Comparison of ENCODE assay signal across 18 cellular contexts in the genomic region with DNA sequence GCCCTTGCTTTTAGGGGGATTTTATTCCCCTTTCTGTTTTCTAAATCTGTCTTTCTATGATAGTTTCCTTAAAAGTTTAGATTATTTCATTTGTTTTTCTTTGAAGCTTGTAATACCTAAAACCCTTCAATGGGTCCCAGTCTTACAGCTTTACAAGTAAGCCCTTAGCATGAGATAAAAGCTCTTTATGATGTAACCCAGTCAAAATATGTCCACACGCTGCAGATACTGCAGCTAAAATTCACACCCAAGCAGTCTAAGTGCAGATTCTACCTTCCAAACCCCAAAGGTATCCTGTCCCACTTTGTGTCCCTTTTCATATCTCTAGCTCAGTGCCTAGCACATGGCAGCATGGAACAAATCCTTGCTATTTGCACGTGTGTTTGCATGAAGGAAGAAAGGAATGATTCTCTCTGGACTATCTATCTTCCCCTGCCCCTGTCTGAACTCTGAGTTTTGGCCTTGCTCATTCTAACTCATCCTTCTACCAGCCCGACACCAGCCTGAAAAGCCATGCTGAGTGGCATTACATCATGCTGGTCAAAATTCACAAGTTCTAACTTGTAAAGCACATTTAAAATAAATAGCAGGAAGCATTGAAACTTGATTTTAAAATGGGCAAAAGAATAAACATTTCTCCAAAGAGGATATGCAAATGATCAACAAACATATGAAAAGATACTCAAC.
A peak's percentile ranks its signal among the peaks of the same experiment; 100 is the strongest.
DNase-seq lines count a peak whose midpoint lies in the region; ATAC-seq and TF ChIP-seq lines count a peak whose summit lies in the region.
"Had no signal": no experiment of that assay in that cellular context is flagged by ENCODE, and none has a peak within 500 bp of the region (broad histone marks: within the 10 kb centered on the region; RNA-seq: fewer than 3 reads in every experiment).

No MANE protein-coding gene starts in this region.

- H2AK5ac ChIP-seq in trophoblast cell (ENCODE audit: low read length) = no peak overlapping the region

- no peak overlapping the region for H4K8ac ChIP-seq in trophoblast cell (ENCODE audit: low read depth, low read length)

- CTCF ChIA-PET in WTC11 (lab: Charles Lee) = no interaction called here

- H3K4me1 ChIP-seq in GM23338 (ENCODE audit: insufficient read depth) (no peaks in the 10 kb centered on the region), trophoblast cell (ENCODE audit: control insufficient read depth in 1 of 2, insufficient read depth in 2 of 2, low read length in 2 of 2) (peaks cover 4 to 7% of the 10 kb centered on the region in 2 experiments), heart left ventricle (no peaks in the 10 kb centered on the region)
- H3K4me1 ChIP-seq: BLaER1 treated with 17β-estradiol and CSF1 and Interleukin-3, amounts not matched to agents 10 nM and 100 nM had no signal

- H3K4me3 Mint-ChIP-seq in GM23338 (no peak overlapping the region), WTC11 (no peak overlapping the region)
- H3K4me3 Mint-ChIP-seq: B cell; CD8-positive, alpha-beta T cell; H9 had no signal

- DNase-seq in GM23338 (ENCODE audit: low spot score) = no peak
- DNase-seq in WTC11 (ENCODE audit: low spot score) = no peak
- DNase-seq in epithelial cell of esophagus (ENCODE audit: low read depth) = peak; percentile 56
- no peak for DNase-seq in trophoblast cell
- no peak for DNase-seq in heart left ventricle
- no peak for DNase-seq in NCI-H2227 (lab: John Stamatoyannopoulos, UW; ENCODE audit: unreplicated experiment)
- no peak for DNase-seq in 8988T
- DNase-seq: Calu3; CD8-positive, alpha-beta T cell; DMS79 treated with DMSO at 0.1 percent for 48 hours; GF-D8; GOT3; H9; IMR-90 had no signal

- H3K23ac ChIP-seq in trophoblast cell (ENCODE audit: low read length) = peak overlapping the region; percentile 97

- no peaks in the 10 kb centered on the region; the same call in 1 of the 2 replicates for H3K9me2 ChIP-seq in GM23338 (ENCODE audit: insufficient read depth)

- no peak overlapping the region for H3K14ac ChIP-seq in trophoblast cell (ENCODE audit: low read length)

- no peaks in the 10 kb centered on the region for H3F3A ChIP-seq in GM23338 (replicated peaks; ENCODE audit: low read depth)

- ATAC-seq in GM23338 (no peak), WTC11 (no peak), heart left ventricle (no peak), HG03196 (IDR thresholded peaks at IDR 0.05; ENCODE audit: unreplicated experiment) (no peak)
- ATAC-seq: CD8-positive, alpha-beta T cell had no signal

- peaks cover 12% of the 10 kb centered on the region for H3K79me1 ChIP-seq in trophoblast cell (ENCODE audit: low read length)

- peak overlapping the region; percentile 68 for H3K27ac Mint-ChIP-seq in GM23338
- no peak overlapping the region for H3K27ac Mint-ChIP-seq in WTC11
- H3K27ac Mint-ChIP-seq: B cell; CD8-positive, alpha-beta T cell; H9 had no signal

- intact Hi-C loops in heart left ventricle (cut with DNase I) = no loop called here

- peaks cover 2% of the 10 kb centered on the region; the same call in 1 of the 3 replicates for H3K36me3 Mint-ChIP-seq in GM23338 (ENCODE audit: low read depth)
- peaks cover 11% of the 10 kb centered on the region for H3K36me3 Mint-ChIP-seq in WTC11
- H3K36me3 Mint-ChIP-seq: CD8-positive, alpha-beta T cell had no signal

- H4K91ac ChIP-seq in trophoblast cell (ENCODE audit: low read depth, low read length) = no peak overlapping the region

- POLR2A ChIA-PET in WTC11 (lab: Charles Lee) = no interaction called here

- H3K18ac ChIP-seq in trophoblast cell (ENCODE audit: low read length) = no peak overlapping the region

- no peak overlapping the region for H2BK12ac ChIP-seq in trophoblast cell (ENCODE audit: low read length)

- peak overlapping the region; percentile 88 for H2AFZ ChIP-seq in GM23338
- no peak overlapping the region for H2AFZ ChIP-seq in trophoblast cell (ENCODE audit: insufficient read depth, low read length, poor library complexity)

- H3K4me2 ChIP-seq in GM23338 = no peak overlapping the region
- no peak overlapping the region for H3K4me2 ChIP-seq in trophoblast cell (ENCODE audit: low read length)
- H3K4me2 ChIP-seq: BLaER1 treated with 17β-estradiol and CSF1 and Interleukin-3, amounts not matched to agents 10 nM and 100 nM had no signal

- H3K27me3 Mint-ChIP-seq in GM23338 (ENCODE audit: insufficient read depth, low read depth, poor library complexity) = peaks cover 8% of the 10 kb centered on the region
- H3K27me3 Mint-ChIP-seq in WTC11 (ENCODE audit: low read depth) = no peaks in the 10 kb centered on the region

- no peak overlapping the region for H2BK5ac ChIP-seq in trophoblast cell (ENCODE audit: low read depth, low read length, poor library complexity)

- peaks cover 6% of the 10 kb centered on the region; the same call in 1 of the 3 replicates for H3K9me3 Mint-ChIP-seq in GM23338
- peaks cover 16% of the 10 kb centered on the region for H3K9me3 Mint-ChIP-seq in WTC11

- no peak overlapping the region for H3K4ac ChIP-seq in trophoblast cell (ENCODE audit: low read depth, low read length)

- H3K9ac ChIP-seq in trophoblast cell (ENCODE audit: low read length) = no peak overlapping the region
- H3K9ac ChIP-seq: BLaER1 treated with 17β-estradiol and CSF1 and Interleukin-3, amounts not matched to agents 10 nM and 100 nM had no signal

- no peaks in the 10 kb centered on the region for H4K20me1 ChIP-seq in GM23338 (replicated peaks; ENCODE audit: insufficient read depth)
- H4K20me1 ChIP-seq: BLaER1 treated with 17β-estradiol and CSF1 and Interleukin-3, amounts not matched to agents 10 nM and 100 nM had no signal

- TF ChIP-seq POLR2A in heart left ventricle (IDR thresholded peaks at IDR 0.05) = no peak

- H3K36me3 ChIP-seq in GM23338 (ENCODE audit: insufficient read depth) (no peaks in the 10 kb centered on the region), trophoblast cell (ENCODE audit: control insufficient read depth in 1 of 2, insufficient read depth in 2 of 2, low read length in 2 of 2) (no peaks in the 10 kb centered on the region), heart left ventricle (no peaks in the 10 kb centered on the region)
- H3K36me3 ChIP-seq: BLaER1 treated with 17β-estradiol and CSF1 and Interleukin-3, amounts not matched to agents 10 nM and 100 nM had no signal

- no CpG with 5 or more reads among the region's 3 CpGs for WGBS in trophoblast cell (ENCODE audit: extremely low coverage, insufficient coverage, insufficient read length)
- WGBS in heart left ventricle, 4 donors = 48 to 64% (median 55%) methylated on average over 3 of the region's 3 CpGs

- H3K4me1 Mint-ChIP-seq in GM23338 (peaks cover 11% of the 10 kb centered on the region; the same call in 2 of the 3 replicates), WTC11 (peaks cover 6% of the 10 kb centered on the region; the same call in 1 of the 2 replicates)
- H3K4me1 Mint-ChIP-seq: B cell had no signal

- H3K27ac ChIP-seq in GM23338 (ENCODE audit: low read depth) (no peak overlapping the region), trophoblast cell (ENCODE audit: low read depth, low read length) (no peak overlapping the region), heart left ventricle (no peak overlapping the region)
- H3K27ac ChIP-seq: BLaER1 treated with 17β-estradiol and CSF1 and Interleukin-3, amounts not matched to agents 10 nM and 100 nM; HL-60 had no signal

- H2BK120ac ChIP-seq in trophoblast cell (ENCODE audit: insufficient read depth, low read length, poor library complexity) = no peak overlapping the region

- no peak overlapping the region for H3K4me3 ChIP-seq in GM23338
- H3K4me3 ChIP-seq in epithelial cell of esophagus (ENCODE audit: low read length) = no peak overlapping the region
- H3K4me3 ChIP-seq in trophoblast cell (ENCODE audit: low read depth, low read length) = no peak overlapping the region
- H3K4me3 ChIP-seq in heart left ventricle = no peak overlapping the region
- H3K4me3 ChIP-seq: BLaER1 treated with 17β-estradiol and CSF1 and Interleukin-3, amounts not matched to agents 10 nM and 100 nM had no signal

- H3K79me2 ChIP-seq in GM23338 (replicated peaks; ENCODE audit: insufficient read depth) (no peaks in the 10 kb centered on the region), trophoblast cell (ENCODE audit: control insufficient read depth, insufficient read depth, low read length, poor library complexity) (no peaks in the 10 kb centered on the region)

- H4K12ac ChIP-seq in trophoblast cell (ENCODE audit: low read depth, low read length) = no peak overlapping the region

- no peaks in the 10 kb centered on the region for H3K27me3 ChIP-seq in GM23338 (ENCODE audit: insufficient read depth)
- H3K27me3 ChIP-seq in trophoblast cell (ENCODE audit: insufficient read depth, low read length) = no peaks in the 10 kb centered on the region
- no peaks in the 10 kb centered on the region for H3K27me3 ChIP-seq in heart left ventricle
- H3K27me3 ChIP-seq: BLaER1 treated with 17β-estradiol and CSF1 and Interleukin-3, amounts not matched to agents 10 nM and 100 nM had no signal

- TF ChIP-seq CTCF in GM23338 (conservative IDR thresholded peaks at IDR 0.05; ENCODE audit: low read depth in 2 of 2) (no peak), WTC11 (IDR thresholded peaks at IDR 0.05) (no peak), epithelial cell of esophagus (IDR thresholded peaks at IDR 0.05; ENCODE audit: insufficient read depth, low read depth, low read length, missing control alignments) (no peak), heart left ventricle (IDR thresholded peaks at IDR 0.05) (no peak)

- H3K9me3 ChIP-seq in trophoblast cell (ENCODE audit: insufficient read depth, low read depth, low read length) = no peaks in the 10 kb centered on the region
- peaks cover 0 to 40% (median 7%) of the 10 kb centered on the region in 12 donors for H3K9me3 ChIP-seq in heart left ventricle

TF ChIP-seq in WTC11, 78 proteins besides CTCF, POLR2A, EP300 and RAD21:
- TF ChIP-seq GABPB1 (CRISPR knock-in tag; IDR thresholded peaks at IDR 0.05) = peak; percentile 51
- no peak for TF ChIP-seq CBFB (CRISPR knock-in tag; IDR thresholded peaks at IDR 0.05; ENCODE audit: low read depth)
